Comparison of ENCODE assay signal across 8 cellular contexts in genomic region chr9:112443200-112443599, GRCh38. TPM values are rescaled to one million over a fixed set of nuclear protein-coding genes. Genes with fewer than 3 reads are reported as not detected.
DNase-seq lines count a peak whose midpoint lies in the region; ATAC-seq and TF ChIP-seq lines count a peak whose summit lies in the region.

No MANE protein-coding gene starts in this region.

- H3K79me2 ChIP-seq in SU-DHL-6 (ENCODE audit: insufficient read depth, low read length) = no peaks in the 10 kb centered on the region

- peak; percentile 52 for TF ChIP-seq CTCF in GM12873 (IDR thresholded peaks at IDR 0.05; ENCODE audit: insufficient read depth, low read depth, low read length, missing control alignments)
- peak; percentile 66 for TF ChIP-seq CTCF in SU-DHL-6 (IDR thresholded peaks at IDR 0.05; ENCODE audit: insufficient read depth, low read length, poor library complexity, severe bottlenecking)
- TF ChIP-seq CTCF in tibial nerve (IDR thresholded peaks at IDR 0.05) = peak in 4 of 5 experiments; percentile 14 to 36 (median 31)

- H2AFZ ChIP-seq in SU-DHL-6 (ENCODE audit: low read depth, low read length, severe bottlenecking) = no peak overlapping the region

- H3K27me3 ChIP-seq in SU-DHL-6 (ENCODE audit: low read length) (no peaks in the 10 kb centered on the region), tibial nerve (no peaks in the 10 kb centered on the region)

- TF ChIP-seq EP300 in tibial nerve (IDR thresholded peaks at IDR 0.05) = no peak

- H3K9me3 ChIP-seq in SU-DHL-6 (ENCODE audit: insufficient read depth, low read length) (no peaks in the 10 kb centered on the region), tibial nerve (no peaks in the 10 kb centered on the region)

- H3K9ac ChIP-seq in SU-DHL-6 (ENCODE audit: low read length) = no peak overlapping the region

- DNase-seq in AG08396 (ENCODE audit: low spot score) (peak; percentile 7), fibroblast of peridontal ligament (ENCODE audit: extremely low read depth) (peak; percentile 45), tibial nerve (ENCODE audit: low spot score in 2 of 2) (no peak)

- ATAC-seq in GM21529 (IDR thresholded peaks at IDR 0.05; ENCODE audit: unreplicated experiment) (no peak), esophagus mucosa (no peak), HG03280 (IDR thresholded peaks at IDR 0.05; ENCODE audit: unreplicated experiment) (no peak)

- H3K4me2 ChIP-seq in SU-DHL-6 (ENCODE audit: low read depth, low read length, poor library complexity, severe bottlenecking) = no peak overlapping the region

- H3K4me1 ChIP-seq in tibial nerve = no peaks in the 10 kb centered on the region

- no peak overlapping the region for H3K27ac ChIP-seq in SU-DHL-6 (ENCODE audit: low read depth, low read length)
- H3K27ac ChIP-seq in tibial nerve = no peak overlapping the region

- H3K4me3 ChIP-seq in SU-DHL-6 (ENCODE audit: insufficient read depth, low read length, poor library complexity, severe bottlenecking) = no peak overlapping the region
- H3K4me3 ChIP-seq in tibial nerve = no peak overlapping the region

- H3K36me3 ChIP-seq in SU-DHL-6 (ENCODE audit: low read length) (no peaks in the 10 kb centered on the region), tibial nerve (peaks cover 0 to 20% (median 0%) of the 10 kb centered on the region in 3 donors)

- no peaks in the 10 kb centered on the region for H3K9me2 ChIP-seq in SU-DHL-6 (replicated peaks; ENCODE audit: insufficient read depth, low read length)

- no peaks in the 10 kb centered on the region for H4K20me1 ChIP-seq in SU-DHL-6 (ENCODE audit: low read depth, low read length)

- no peak for TF ChIP-seq POLR2A in tibial nerve (IDR thresholded peaks at IDR 0.05)

- no peaks in the 10 kb centered on the region for H3F3A ChIP-seq in SU-DHL-6 (ENCODE audit: insufficient read depth)

RNA-seq across cellular contexts. Expression of gene KIAA1958, which starts 43.4 kb away (rescaled TPM):
- total RNA-seq in tibial nerve (1 to 10 TPM; 3.7 to 5.2 (median 4.5) TPM), esophagus mucosa (3.9 TPM)

Comparison
In these comparisons a context has a peak if more than half of its experiments do, and no peak if none do; other contexts are left out.
1. DNase-seq: peak in AG08396 (single experiment) and fibroblast of peridontal ligament (single experiment); none in tibial nerve (0 of 2).
2. Peak in every context shown above with its lines, with median percentiles within 50 percentile points of each other: CTCF ChIP-seq.